In genomic region chr1:159848316-159848715, GRCh38 we compare ENCODE assay signal across 28 cellular contexts. TPM values are rescaled to one million over a fixed set of nuclear protein-coding genes. Genes with fewer than 3 reads are reported as not detected.
"Had no signal": no experiment of that assay in that cellular context is flagged by ENCODE, and none has a peak within 500 bp of the region (broad histone marks: within the 10 kb centered on the region; RNA-seq: fewer than 3 reads in every experiment).

No MANE protein-coding gene starts in this region.

- H3K4me1 Mint-ChIP-seq: WTC11 had no signal

- H3K27me3 ChIP-seq: body of pancreas had no signal

- H3K4me3 Mint-ChIP-seq: activated CD8-positive, alpha-beta T cell treated with anti-CD3 and anti-CD28 coated beads, Interleukin-2, amount 10 ng/mL, durations not matched to agents 7 days and 5 days; activated naive CD4-positive, alpha-beta T cell treated with anti-CD3 and anti-CD28 coated beads, Interleukin-2, amount 50 U/mL, for 24 hours; activated T-cell treated with anti-CD3 and anti-CD28 coated beads, Interleukin-2, amount 50 U/mL, for 24 hours; activated T-helper 1 cell treated with anti-CD3 and anti-CD28 coated beads, Interleukin-12 subunit alpha, Interleukin-12 subunit beta, Interleukin-2, Interleukin-4 antibody, amounts not matched to agents 30 ng/mL and 10 ng/mL and 1 ng/mL, durations not matched to agents 14 hours and 24 hours and 36 hours; T-helper 1 cell treated with Interleukin-12 subunit alpha and Interleukin-12 subunit beta and Interleukin-4 antibody, amounts not matched to agents 30 μg/mL and 1 μg/mL, for 36 hours; WTC11 had no signal

- H3K4me3 ChIP-seq: body of pancreas had no signal

- DNase-seq: activated CD4-positive, alpha-beta T cell treated with anti-CD3 and anti-CD28 coated beads for 48 hours; activated CD4-positive, alpha-beta T cell treated with anti-CD3 and anti-CD28 coated beads, Interleukin-2, amount 50 U/mL, for 4 hours; activated CD4-positive, CD25-positive, alpha-beta regulatory T cell treated with anti-CD3 and anti-CD28 coated beads, Interleukin-2, amount 50 U/mL, for 72 hours; activated CD8-positive, alpha-beta memory T cell treated with anti-CD3 and anti-CD28 coated beads, Interleukin-2, amount 50 U/mL, for 48 hours; activated CD8-positive, alpha-beta T cell treated with anti-CD3 and anti-CD28 coated beads, Interleukin-2, amount 10 ng/mL, durations not matched to agents 7 days and 5 days; activated effector memory CD4-positive, alpha-beta T cell treated with Interleukin-2 at 50 U/mL for 16 hours; activated naive CD4-positive, alpha-beta T cell; activated T-cell treated with anti-CD3 and anti-CD28 coated beads, Interleukin-2, amount 50 U/mL, for 24 hours; aorta; body of pancreas; NCI-H1092; NCI-H1417; NCI-H1930; NCI-H2171; NCI-H345; NCI-H510A; NCI-H526 treated with DMSO at 0.1 percent for 48 hours; NK-92 treated with Interleukin-12 subunit alpha and Interleukin-12 subunit beta, amount 100 ng/mL, for 24 hours; OCI-M1; RPMI8226; SHP77 had no signal

- H3K9me3 Mint-ChIP-seq: activated naive CD4-positive, alpha-beta T cell treated with anti-CD3 and anti-CD28 coated beads, Interleukin-2, amount 50 U/mL, for 24 hours; activated T-cell treated with anti-CD3 and anti-CD28 coated beads, Interleukin-2, amount 50 U/mL, for 24 hours; activated T-helper 1 cell treated with anti-CD3 and anti-CD28 coated beads, Interleukin-12 subunit alpha, Interleukin-12 subunit beta, Interleukin-2, Interleukin-4 antibody, amounts not matched to agents 30 ng/mL and 10 ng/mL and 1 ng/mL, durations not matched to agents 14 hours and 24 hours and 36 hours; T-helper 1 cell treated with Interleukin-12 subunit alpha and Interleukin-12 subunit beta and Interleukin-4 antibody, amounts not matched to agents 30 μg/mL and 1 μg/mL, for 36 hours; WTC11 had no signal

- H3K27me3 Mint-ChIP-seq: activated naive CD4-positive, alpha-beta T cell treated with anti-CD3 and anti-CD28 coated beads, Interleukin-2, amount 50 U/mL, for 24 hours; activated T-cell treated with anti-CD3 and anti-CD28 coated beads, Interleukin-2, amount 50 U/mL, for 24 hours had no signal

- H3K27ac ChIP-seq: body of pancreas, KMS-11 had no signal

- H3K36me3 Mint-ChIP-seq: activated naive CD4-positive, alpha-beta T cell treated with anti-CD3 and anti-CD28 coated beads, Interleukin-2, amount 50 U/mL, for 24 hours; WTC11 had no signal

- H3K9me3 ChIP-seq: body of pancreas had no signal

- H3K27ac Mint-ChIP-seq: activated CD8-positive, alpha-beta T cell treated with anti-CD3 and anti-CD28 coated beads, Interleukin-2, amount 10 ng/mL, durations not matched to agents 7 days and 5 days; activated naive CD4-positive, alpha-beta T cell treated with anti-CD3 and anti-CD28 coated beads, Interleukin-2, amount 50 U/mL, for 24 hours; activated T-cell treated with anti-CD3 and anti-CD28 coated beads, Interleukin-2, amount 50 U/mL, for 24 hours; activated T-helper 1 cell treated with anti-CD3 and anti-CD28 coated beads, Interleukin-12 subunit alpha, Interleukin-12 subunit beta, Interleukin-2, Interleukin-4 antibody, amounts not matched to agents 30 ng/mL and 10 ng/mL and 1 ng/mL, durations not matched to agents 14 hours and 24 hours and 36 hours; T-helper 1 cell treated with Interleukin-12 subunit alpha and Interleukin-12 subunit beta and Interleukin-4 antibody, amounts not matched to agents 30 μg/mL and 1 μg/mL, for 36 hours; WTC11 had no signal

RNA-seq across cellular contexts. Expression of gene VSIG8, which starts 14.1 kb away (rescaled TPM):
- total RNA-seq: activated CD8-positive, alpha-beta T cell treated with anti-CD3 and anti-CD28 coated beads, Interleukin-2, amount 10 ng/mL, durations not matched to agents 7 days and 5 days; activated T-helper 1 cell treated with anti-CD3 and anti-CD28 coated beads, Interleukin-12 subunit alpha, Interleukin-12 subunit beta, Interleukin-2, Interleukin-4 antibody, amounts not matched to agents 30 ng/mL and 10 ng/mL and 1 ng/mL, durations not matched to agents 14 hours and 24 hours and 36 hours; body of pancreas; MCF 10A; SK-MEL-5; WTC11 had no signal

RNA-seq across cellular contexts. Expression of gene SLAMF8, which starts 21.6 kb away (rescaled TPM):
- total RNA-seq: MCF 10A, SK-MEL-5, WTC11 had no signal

RNA-seq across cellular contexts. Expression of gene FCRL6, which starts 46.2 kb away (rescaled TPM):
- total RNA-seq: activated T-helper 1 cell treated with anti-CD3 and anti-CD28 coated beads, Interleukin-12 subunit alpha, Interleukin-12 subunit beta, Interleukin-2, Interleukin-4 antibody, amounts not matched to agents 30 ng/mL and 10 ng/mL and 1 ng/mL, durations not matched to agents 14 hours and 24 hours and 36 hours; MCF 10A; SK-MEL-5; WTC11 had no signal

RNA-seq across cellular contexts. Expression of gene CFAP45, which starts 51.6 kb away (rescaled TPM):
- total RNA-seq: body of pancreas had no signal
